9 cellular contexts compared by ENCODE assay signal in the genomic region with DNA sequence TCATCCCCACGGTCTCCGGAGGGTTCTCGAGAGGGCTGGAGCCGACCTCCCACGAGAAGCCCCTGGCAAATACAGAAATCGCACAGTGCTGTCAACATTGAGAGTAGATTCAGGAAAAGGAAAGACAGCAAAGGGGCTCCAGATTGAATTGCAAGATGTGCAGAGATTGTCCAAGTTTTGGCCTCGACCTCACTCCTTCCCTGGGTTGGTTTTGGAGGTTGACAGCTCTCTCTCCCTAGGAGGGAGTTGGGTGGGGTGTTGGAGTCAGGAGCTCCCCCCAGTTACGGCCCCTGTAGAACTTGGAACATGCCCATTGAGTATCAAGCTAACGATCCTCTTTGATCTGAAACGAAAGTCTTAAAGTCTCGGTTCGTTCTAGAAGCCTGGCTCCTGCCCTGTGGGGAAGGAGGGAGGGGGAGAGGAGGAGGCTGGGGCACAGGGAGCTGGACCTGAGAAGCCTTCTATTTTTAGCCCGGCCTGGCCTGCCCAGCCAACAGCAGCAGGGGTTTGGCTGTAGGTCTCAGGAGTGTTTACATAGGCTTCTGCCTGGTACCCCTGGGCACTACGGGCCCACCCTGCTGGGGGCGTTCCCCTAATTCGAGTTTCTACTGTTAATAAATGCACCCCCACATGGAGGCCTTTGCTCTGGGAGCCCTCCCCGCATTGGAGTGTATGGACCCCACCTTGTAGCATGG. TPM values are rescaled to one million over a fixed set of nuclear protein-coding genes. Genes with fewer than 3 reads are reported as not detected.
DNase-seq lines count a peak whose midpoint lies in the region; ATAC-seq and TF ChIP-seq lines count a peak whose summit lies in the region.
"Had no signal": no experiment of that assay in that cellular context is flagged by ENCODE, and none has a peak within 500 bp of the region (broad histone marks: within the 10 kb centered on the region; RNA-seq: fewer than 3 reads in every experiment).

No MANE protein-coding gene starts in this region.

- H3K27ac Mint-ChIP-seq in GM23338, result no peak overlapping the region
- H3K27ac Mint-ChIP-seq in brain, result peak overlapping the region; percentile 51 to 89 (median 58)

- TF ChIP-seq CTCF in GM23338 (conservative IDR thresholded peaks at IDR 0.05; ENCODE audit: low read depth in 2 of 2), result no peak
- TF ChIP-seq CTCF in brain (conservative IDR thresholded peaks at IDR 0.05), result no peak

- H3K4me3 Mint-ChIP-seq in GM23338 (peak overlapping the region; percentile 71), brain (peak overlapping the region; percentile 84 to 87 (median 85))

- peaks cover 99% of the 10 kb centered on the region for H3K27me3 ChIP-seq in GM23338 (ENCODE audit: insufficient read depth)
- peaks cover 100% of the 10 kb centered on the region for H3K27me3 ChIP-seq in iPS-20b (ENCODE audit: insufficient read depth, low read length)
- H3K27me3 ChIP-seq in skeletal muscle satellite cell (ENCODE audit: control insufficient read depth, insufficient read depth, low read length), result peaks cover 7% of the 10 kb centered on the region

- H3K27me3 Mint-ChIP-seq in GM23338 (ENCODE audit: insufficient read depth, low read depth, poor library complexity) (peaks cover 86% of the 10 kb centered on the region), brain (peaks cover 19% of the 10 kb centered on the region)

- H3K36me3 ChIP-seq in GM23338 (ENCODE audit: insufficient read depth) (no peaks in the 10 kb centered on the region), iPS-20b (ENCODE audit: insufficient read depth, low read depth, low read length) (no peaks in the 10 kb centered on the region), skeletal muscle satellite cell (ENCODE audit: insufficient read depth, low read length) (no peaks in the 10 kb centered on the region)

- H3K4me2 ChIP-seq in GM23338 (peak overlapping the region; percentile 87), skeletal muscle satellite cell (ENCODE audit: low read length) (peak overlapping the region; percentile 93)

- H3K9me3 ChIP-seq in iPS-20b (ENCODE audit: insufficient read depth, low read depth, low read length) (no peaks in the 10 kb centered on the region), skeletal muscle satellite cell (replicated peaks; ENCODE audit: low read length) (no peaks in the 10 kb centered on the region)

- H2AFZ ChIP-seq in GM23338, result peak overlapping the region; percentile 80; the same call in 1 of the 2 replicates

- H3K9me2 ChIP-seq in GM23338 (ENCODE audit: insufficient read depth), result no peaks in the 10 kb centered on the region

- H4K20me1 ChIP-seq in GM23338 (replicated peaks; ENCODE audit: insufficient read depth), result peaks cover 5% of the 10 kb centered on the region

- no peak overlapping the region for H3K9ac ChIP-seq in iPS-20b (ENCODE audit: low read depth, low read length)
- H3K9ac ChIP-seq in skeletal muscle satellite cell (ENCODE audit: low read depth, low read length), result peak overlapping the region; percentile 37

- no peaks in the 10 kb centered on the region for H3K79me2 ChIP-seq in GM23338 (replicated peaks; ENCODE audit: insufficient read depth)

- H3K4me3 ChIP-seq in GM23338 (peak overlapping the region; percentile 59), iPS-20b (ENCODE audit: low read length) (peak overlapping the region; percentile 58), skeletal muscle satellite cell (ENCODE audit: low read length) (peak overlapping the region; percentile 75)

- no peaks in the 10 kb centered on the region for H3K9me3 Mint-ChIP-seq in GM23338
- H3K9me3 Mint-ChIP-seq in brain, result no peaks in the 10 kb centered on the region

- ATAC-seq in GM23338 (peak; percentile 27), HG02938 (IDR thresholded peaks at IDR 0.05; ENCODE audit: unreplicated experiment) (no peak)

- peaks cover 5% of the 10 kb centered on the region; the same call in 1 of the 3 replicates for H3K4me1 Mint-ChIP-seq in GM23338
- peaks cover 15% of the 10 kb centered on the region for H3K4me1 Mint-ChIP-seq in brain

- H3K36me3 Mint-ChIP-seq in GM23338 (ENCODE audit: low read depth) (no peaks in the 10 kb centered on the region), brain (no peaks in the 10 kb centered on the region)

- H3K27ac ChIP-seq in GM23338 (ENCODE audit: low read depth) (no peak overlapping the region), iPS-20b (ENCODE audit: low read length) (no peak overlapping the region)

- no peaks in the 10 kb centered on the region; the same call in 1 of the 2 replicates for H3F3A ChIP-seq in GM23338 (replicated peaks; ENCODE audit: low read depth)

- H3K4me1 ChIP-seq in GM23338 (ENCODE audit: insufficient read depth) (peaks cover 6% of the 10 kb centered on the region; the same call in 1 of the 2 replicates), iPS-20b (ENCODE audit: insufficient read depth, low read length) (peaks cover 7% of the 10 kb centered on the region; the same call in 1 of the 2 replicates), skeletal muscle satellite cell (ENCODE audit: control insufficient read depth, insufficient read depth, low read length) (peaks cover 25% of the 10 kb centered on the region)

- DNase-seq in GM23338 (ENCODE audit: low spot score) (no peak), AML-193 (lab: John Stamatoyannopoulos, UW) (no peak), NCI-H2171 (lab: John Stamatoyannopoulos, UW) (no peak), HK-2 (ENCODE audit: unreplicated experiment) (no peak)
- DNase-seq: NCI-H1694 treated with DMSO at 0.1 percent for 48 hours had no signal

TF ChIP-seq in GM23338, 12 proteins besides CTCF, POLR2A, EP300 and RAD21 (continues in another document):
- TF ChIP-seq JUNB (IDR thresholded peaks at IDR 0.05; ENCODE audit: unreplicated experiment) (no peak), POLR2AphosphoS5 (IDR thresholded peaks at IDR 0.05; ENCODE audit: low read depth) (no peak), EZH2 (IDR thresholded peaks at IDR 0.05; ENCODE audit: low read depth, unreplicated experiment) (no peak), ZNF331 (CRISPR knock-in tag; IDR thresholded peaks at IDR 0.05; ENCODE audit: low read depth) (no peak), EZH2phosphoT487 (IDR thresholded peaks at IDR 0.05; ENCODE audit: unreplicated experiment) (no peak), NANOG (IDR thresholded peaks at IDR 0.05; ENCODE audit: borderline replicate concordance) (no peak), STAT1 (IDR thresholded peaks at IDR 0.05; ENCODE audit: unreplicated experiment) (no peak)
- TF ChIP-seq, protein P1, sequence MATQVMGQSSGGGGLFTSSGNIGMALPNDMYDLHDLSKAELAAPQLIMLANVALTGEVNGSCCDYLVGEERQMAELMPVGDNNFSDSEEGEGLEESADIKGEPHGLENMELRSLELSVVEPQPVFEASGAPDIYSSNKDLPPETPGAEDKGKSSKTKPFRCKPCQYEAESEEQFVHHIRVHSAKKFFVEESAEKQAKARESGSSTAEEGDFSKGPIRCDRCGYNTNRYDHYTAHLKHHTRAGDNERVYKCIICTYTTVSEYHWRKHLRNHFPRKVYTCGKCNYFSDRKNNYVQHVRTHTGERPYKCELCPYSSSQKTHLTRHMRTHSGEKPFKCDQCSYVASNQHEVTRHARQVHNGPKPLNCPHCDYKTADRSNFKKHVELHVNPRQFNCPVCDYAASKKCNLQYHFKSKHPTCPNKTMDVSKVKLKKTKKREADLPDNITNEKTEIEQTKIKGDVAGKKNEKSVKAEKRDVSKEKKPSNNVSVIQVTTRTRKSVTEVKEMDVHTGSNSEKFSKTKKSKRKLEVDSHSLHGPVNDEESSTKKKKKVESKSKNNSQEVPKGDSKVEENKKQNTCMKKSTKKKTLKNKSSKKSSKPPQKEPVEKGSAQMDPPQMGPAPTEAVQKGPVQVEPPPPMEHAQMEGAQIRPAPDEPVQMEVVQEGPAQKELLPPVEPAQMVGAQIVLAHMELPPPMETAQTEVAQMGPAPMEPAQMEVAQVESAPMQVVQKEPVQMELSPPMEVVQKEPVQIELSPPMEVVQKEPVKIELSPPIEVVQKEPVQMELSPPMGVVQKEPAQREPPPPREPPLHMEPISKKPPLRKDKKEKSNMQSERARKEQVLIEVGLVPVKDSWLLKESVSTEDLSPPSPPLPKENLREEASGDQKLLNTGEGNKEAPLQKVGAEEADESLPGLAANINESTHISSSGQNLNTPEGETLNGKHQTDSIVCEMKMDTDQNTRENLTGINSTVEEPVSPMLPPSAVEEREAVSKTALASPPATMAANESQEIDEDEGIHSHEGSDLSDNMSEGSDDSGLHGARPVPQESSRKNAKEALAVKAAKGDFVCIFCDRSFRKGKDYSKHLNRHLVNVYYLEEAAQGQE (IDR thresholded peaks at IDR 0.05; ENCODE audit: unreplicated experiment), result no peak

RNA-seq across cellular contexts. Expression of gene KY, which starts 0.7 kb away (rescaled TPM):
- total RNA-seq in GM23338 (2014; rRNA removed; shearing (Covaris generic)), result not detected in 2 replicates
- polyA plus RNA-seq in GM23338 (2016; fragmentation: Nextera tagmentation; extraction: Ambion mirVana) (not detected in 2 replicates), brain (ENCODE audit: insufficient read depth, low read depth, low replicate concordance) (0.44 TPM)
- 1.0 and 1.1 TPM in 2 replicates for total RNA-seq in skeletal muscle satellite cell (2012; rRNA removed)
